23 cellular contexts compared by ENCODE assay signal in genomic region chr7:101241015-101241363, GRCh38. TPM values are rescaled to one million over a fixed set of nuclear protein-coding genes. Genes with fewer than 3 reads are reported as not detected.
DNase-seq lines count a peak whose midpoint lies in the region; ATAC-seq, FAIRE-seq and TF ChIP-seq lines count a peak whose summit lies in the region.
"Had no signal": no experiment of that assay in that cellular context is flagged by ENCODE, and none has a peak within 500 bp of the region (broad histone marks: within the 10 kb centered on the region; RNA-seq: fewer than 3 reads in every experiment).

No MANE protein-coding gene starts in this region.

- no peaks in the 10 kb centered on the region for H4K20me1 ChIP-seq in GM23248 (ENCODE audit: insufficient read depth)

- H3K36me3 ChIP-seq in GM23248 (ENCODE audit: low read depth) (no peaks in the 10 kb centered on the region), breast epithelium (no peaks in the 10 kb centered on the region), small intestine (ENCODE audit: control insufficient read depth in 2 of 2, insufficient read depth in 2 of 2, low read length in 2 of 2) (peaks cover 0 to 5% of the 10 kb centered on the region in 2 donors)

- no peaks in the 10 kb centered on the region for H3K9me2 ChIP-seq in GM23248 (ENCODE audit: insufficient read depth)
- H3K9me2 ChIP-seq: SK-N-SH had no signal

- no peak for TF ChIP-seq CTCF in breast epithelium (IDR thresholded peaks at IDR 0.05)

- no peak overlapping the region for H3K4me3 Mint-ChIP-seq in naive thymus-derived CD8-positive, alpha-beta T cell
- H3K4me3 Mint-ChIP-seq: endodermal cell, GM23338, memory B cell, nephron progenitor cell had no signal

- peaks cover 0 to 24% (median 4%) of the 10 kb centered on the region in 3 donors for H3K36me3 Mint-ChIP-seq in naive thymus-derived CD8-positive, alpha-beta T cell

- H3K4me3 ChIP-seq in GM23248: no peak overlapping the region
- peak overlapping the region in 1 of 3 donors; percentile 10 for H3K4me3 ChIP-seq in breast epithelium
- H3K4me3 ChIP-seq in small intestine (ENCODE audit: low read depth in 1 of 2, low read length in 2 of 2): peak overlapping the region in 1 of 2 donors; percentile 48
- H3K4me3 ChIP-seq: GM12878, GM23338 had no signal

- no peak for ATAC-seq in HG02840 (IDR thresholded peaks at IDR 0.05; ENCODE audit: low FRiP score, unreplicated experiment)
- no peak for ATAC-seq in naive thymus-derived CD8-positive, alpha-beta T cell
- ATAC-seq: GM12878, GM23338, PC-3 had no signal

- no peak overlapping the region for H3K4me2 ChIP-seq in GM23248 (ENCODE audit: unreplicated experiment)
- H3K4me2 ChIP-seq: GM23338, SK-N-SH had no signal

- H3F3A ChIP-seq in GM23248 (ENCODE audit: insufficient read depth): peaks cover 15% of the 10 kb centered on the region

- no peak overlapping the region for H3K9ac ChIP-seq in GM23248
- H3K9ac ChIP-seq: SK-N-SH had no signal

- no peak overlapping the region for H2AFZ ChIP-seq in GM23248
- H2AFZ ChIP-seq: GM23338 had no signal

- H3K4me1 Mint-ChIP-seq in naive thymus-derived CD8-positive, alpha-beta T cell: peaks cover 5 to 43% (median 36%) of the 10 kb centered on the region in 4 donors

- FAIRE-seq in small intestine (lab: Jason Lieb, UNC): no peak
- FAIRE-seq: frontal cortex, GM12878 had no signal

- no peak for TF ChIP-seq POLR2A in breast epithelium (IDR thresholded peaks at IDR 0.05)

- H3K79me2 ChIP-seq in GM23248 (ENCODE audit: insufficient read depth): peaks cover 50% of the 10 kb centered on the region

- POLR2A ChIA-PET in naive thymus-derived CD8-positive, alpha-beta T cell (lab: Charles Lee): interaction anchor here (0.6 to 1.1 kb wide), 4 partner anchors 10 to 69 kb away, joined by 3 to 4 read pairs (median 3); no protein-coding TSS in a partner anchor

- no peaks in the 10 kb centered on the region for H3K9me3 ChIP-seq in GM23248 (ENCODE audit: low read depth)
- H3K9me3 ChIP-seq in breast epithelium: no peaks in the 10 kb centered on the region
- no peaks in the 10 kb centered on the region for H3K9me3 ChIP-seq in small intestine (ENCODE audit: control insufficient read depth, low read depth)
- H3K9me3 ChIP-seq: SK-N-SH had no signal

- intact Hi-C loops in breast epithelium (cut with DNase I; ENCODE audit: low total_unique reads): no loop called here

- DNase-seq in GM23248: peak; percentile 38
- DNase-seq in NOMO-1 treated with dmso at 0.1 percent for 144 hours (lab: John Stamatoyannopoulos, UW; ENCODE audit: unreplicated experiment): peak; percentile 66
- no peak for DNase-seq in breast epithelium (ENCODE audit: low spot score in 2 of 2)
- DNase-seq in small intestine: peak; percentile 99
- DNase-seq in naive thymus-derived CD8-positive, alpha-beta T cell: no peak
- no peak for DNase-seq in pons (ENCODE audit: low spot score)
- no peak for DNase-seq in activated T-cell treated with anti-CD3 and anti-CD28 coated beads, Interleukin-2, amount 50 U/mL, for 1 hour
- DNase-seq: amniotic stem cell; Calu3; central memory CD4-positive, alpha-beta T cell; endodermal cell; NCI-H510A; nephron progenitor cell; PC-3; retina had no signal

- H3K27ac Mint-ChIP-seq in naive thymus-derived CD8-positive, alpha-beta T cell: peak overlapping the region in 1 of 10 donors; percentile 21
- H3K27ac Mint-ChIP-seq: endodermal cell, GM23338, memory B cell, nephron progenitor cell had no signal

- no peak overlapping the region for H3K27ac ChIP-seq in GM23248
- peak overlapping the region; percentile 6 to 93 for H3K27ac ChIP-seq in breast epithelium
- H3K27ac ChIP-seq in small intestine (ENCODE audit: low read depth in 1 of 2, low read length in 1 of 2): peak overlapping the region; percentile 95 to 97

- H3K27me3 Mint-ChIP-seq in naive thymus-derived CD8-positive, alpha-beta T cell: no peaks in the 10 kb centered on the region
- H3K27me3 Mint-ChIP-seq: memory B cell had no signal

- H3K27me3 ChIP-seq in GM23248 (replicated peaks; ENCODE audit: insufficient read depth) (no peaks in the 10 kb centered on the region), breast epithelium (no peaks in the 10 kb centered on the region), small intestine (ENCODE audit: control insufficient read depth in 2 of 2, insufficient read depth in 2 of 2, low read length in 2 of 2) (no peaks in the 10 kb centered on the region)

- H3K4me1 ChIP-seq in GM23248 (ENCODE audit: insufficient read depth) (peaks cover 20% of the 10 kb centered on the region), breast epithelium (peaks cover 0 to 11% of the 10 kb centered on the region in 2 donors), small intestine (ENCODE audit: control insufficient read depth in 2 of 2, insufficient read depth in 1 of 2, low read depth in 1 of 2, low read length in 1 of 2) (peaks cover 1 to 3% of the 10 kb centered on the region in 2 donors)

- no peaks in the 10 kb centered on the region for H3K9me3 Mint-ChIP-seq in naive thymus-derived CD8-positive, alpha-beta T cell
- H3K9me3 Mint-ChIP-seq: endodermal cell, GM23338, memory B cell, nephron progenitor cell had no signal

- in situ Hi-C loops in GM23248 (cut with MboI): no loop called here

- WGBS in GM23248 (ENCODE audit: low coverage in 1 of 2, low lambda C conversion rate in 2 of 2, missing lambda C conversion rate in 2 of 2), 2 experiments: 90 to 92% methylated on average over 12 of the region's 12 CpGs
- 18 to 69% (median 55%) methylated on average over 12 of the region's 12 CpGs for WGBS in small intestine, 3 donors

RNA-seq across cellular contexts. Expression of gene CLDN15, which starts 3.4 kb away (rescaled TPM):
- 2.9 and 5.0 TPM in 2 replicates for total RNA-seq in GM23248 (2014; rRNA removed; shearing (Covaris generic))
- 0.81 and 1.4 TPM in 2 replicates for polyA plus RNA-seq in GM23248 (2016; fragmentation: Nextera tagmentation; extraction: Ambion mirVana)
- 10 to 100 TPM; 14.4 to 44.6 (median 17.1) TPM for total RNA-seq in breast epithelium
- 100 to 1,000 TPM; 303 to 315 (median 314) TPM for polyA plus RNA-seq in small intestine
- 10 to 100 TPM; 52.3 to 52.7 TPM for total RNA-seq in naive thymus-derived CD8-positive, alpha-beta T cell
- 1 to 10 TPM in 1 of 3 donors, under 1 TPM in 2; 0.21 to 3.2 (median 0.26) TPM for polyA plus RNA-seq in naive thymus-derived CD8-positive, alpha-beta T cell

RNA-seq across cellular contexts. Expression of gene FIS1, which starts 3.9 kb away (rescaled TPM):
- total RNA-seq in GM23248 (2014; rRNA removed; shearing (Covaris generic)): 169 and 193 TPM in 2 replicates
- polyA plus RNA-seq in GM23248 (2016; fragmentation: Nextera tagmentation; extraction: Ambion mirVana): 235 and 237 TPM in 2 replicates
- total RNA-seq in breast epithelium: 100 to 1,000 TPM; 252 to 432 (median 278) TPM
- polyA plus RNA-seq in small intestine: 100 to 1,000 TPM; 236 to 319 (median 248) TPM
- 100 to 1,000 TPM; 118 to 124 TPM for total RNA-seq in naive thymus-derived CD8-positive, alpha-beta T cell
- polyA plus RNA-seq in naive thymus-derived CD8-positive, alpha-beta T cell: 100 to 1,000 TPM; 225 to 235 (median 228) TPM

RNA-seq across cellular contexts. Expression of gene ZNHIT1, which starts 23.0 kb away (rescaled TPM):
- 98.0 and 102 TPM in 2 replicates for total RNA-seq in GM23248 (2014; rRNA removed; shearing (Covaris generic))
- polyA plus RNA-seq in GM23248 (2016; fragmentation: Nextera tagmentation; extraction: Ambion mirVana) (119 and 129 TPM in 2 replicates), small intestine (100 to 1,000 TPM; 118 to 240 (median 208) TPM)
- total RNA-seq in breast epithelium: 100 to 1,000 TPM in 1 of 3 donors, 10 to 100 TPM in 2; 80.2 to 107 (median 91.4) TPM
- 10 to 100 TPM; 31.2 to 33.9 TPM for total RNA-seq in naive thymus-derived CD8-positive, alpha-beta T cell
- 10 to 100 TPM; 50.9 to 66.4 (median 57.4) TPM for polyA plus RNA-seq in naive thymus-derived CD8-positive, alpha-beta T cell

RNA-seq across cellular contexts. Expression of gene PLOD3, which starts 23.6 kb away (rescaled TPM):
- 126 and 149 TPM in 2 replicates for total RNA-seq in GM23248 (2014; rRNA removed; shearing (Covaris generic))
- 189 and 190 TPM in 2 replicates for polyA plus RNA-seq in GM23248 (2016; fragmentation: Nextera tagmentation; extraction: Ambion mirVana)
- 10 to 100 TPM; 23.9 to 46.2 (median 43.2) TPM for total RNA-seq in breast epithelium
- 10 to 100 TPM; 54.8 to 67.0 (median 62.8) TPM for polyA plus RNA-seq in small intestine
- total RNA-seq in naive thymus-derived CD8-positive, alpha-beta T cell: 10 to 100 TPM; 34.0 to 34.1 TPM
- 10 to 100 TPM in 2 of 3 donors, 1 to 10 TPM in 1; 8.4 to 12.4 (median 11.1) TPM for polyA plus RNA-seq in naive thymus-derived CD8-positive, alpha-beta T cell

RNA-seq across cellular contexts. Expression of gene MOGAT3, which starts 40.2 kb away (rescaled TPM):
- total RNA-seq in GM23248 (2014; rRNA removed; shearing (Covaris generic)): not detected in 2 replicates
- polyA plus RNA-seq in GM23248 (2016; fragmentation: Nextera tagmentation; extraction: Ambion mirVana) (not detected in 2 replicates), small intestine (10 to 100 TPM; 15.4 to 63.3 (median 58.9) TPM)
- total RNA-seq in breast epithelium: 1 to 10 TPM in 1 of 3 donors, not detected in 2; 2.6 TPM
- not detected for total RNA-seq in naive thymus-derived CD8-positive, alpha-beta T cell
- polyA plus RNA-seq in naive thymus-derived CD8-positive, alpha-beta T cell: not detected
- total RNA-seq: Calu3, frontal cortex, G401, GM12878, GM23338, PC-3, temporal lobe had no signal
- polyA plus RNA-seq: SK-N-SH had no signal

Comparison
In these comparisons a context has a peak if more than half of its experiments do, and no peak if none do; other contexts are left out.
1. DNase-seq: peak in GM23248 (single experiment), NOMO-1 treated with dmso at 0.1 percent for 144 hours (single experiment) and small intestine (single experiment); none in breast epithelium (0 of 2), naive thymus-derived CD8-positive, alpha-beta T cell (0 of 10), pons (single experiment) and activated T-cell treated with anti-CD3 and anti-CD28 coated beads, Interleukin-2, amount 50 U/mL, for 1 hour (single experiment).